ENCODE assay signal across 16 cellular contexts in the genomic region with DNA sequence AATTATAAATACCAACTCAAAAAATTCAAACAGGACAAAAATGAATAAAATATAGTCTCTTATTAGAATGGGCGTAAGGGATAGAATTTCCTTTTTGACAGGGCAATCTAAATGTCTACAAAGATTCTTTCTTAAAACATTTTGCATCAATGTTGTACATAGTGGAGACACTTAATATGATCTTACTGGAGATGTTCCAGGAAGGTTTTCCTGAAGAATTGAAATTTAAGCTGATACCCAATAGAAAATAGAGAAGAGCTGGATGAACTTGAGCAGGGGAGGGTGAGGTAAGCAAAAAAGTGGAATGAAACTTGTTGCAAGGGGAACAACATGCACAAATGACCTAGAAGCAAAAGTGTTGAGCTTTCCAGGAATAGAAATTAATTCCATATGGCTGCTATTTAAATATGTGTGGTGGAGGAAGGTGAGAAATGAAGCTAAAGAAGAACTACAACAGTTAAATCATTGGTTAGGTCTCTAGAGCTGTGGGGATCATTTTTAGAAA. TPM values are rescaled to one million over a fixed set of nuclear protein-coding genes. Genes with fewer than 3 reads are reported as not detected.
A peak's percentile ranks its signal among the peaks of the same experiment; 100 is the strongest.
DNase-seq lines count a peak whose midpoint lies in the region; ATAC-seq, FAIRE-seq and TF ChIP-seq lines count a peak whose summit lies in the region.
"Had no signal": no experiment of that assay in that cellular context is flagged by ENCODE, and none has a peak within 500 bp of the region (broad histone marks: within the 10 kb centered on the region; RNA-seq: fewer than 3 reads in every experiment).

No MANE protein-coding gene starts in this region.

- H3K36me3 ChIP-seq in astrocyte (ENCODE audit: insufficient read depth, low read length): no peaks in the 10 kb centered on the region
- H3K36me3 ChIP-seq in smooth muscle cell (ENCODE audit: low read depth): no peaks in the 10 kb centered on the region
- no peaks in the 10 kb centered on the region for H3K36me3 ChIP-seq in tibial nerve
- H3K36me3 ChIP-seq: upper lobe of right lung had no signal

- peaks cover 3% of the 10 kb centered on the region for H3F3A ChIP-seq in smooth muscle cell (ENCODE audit: low read depth)

- H3K27ac Mint-ChIP-seq in activated T-cell treated with anti-CD3 and anti-CD28 coated beads, Interleukin-2, amount 50 U/mL, for 24 hours: peak overlapping the region; percentile 2
- peak overlapping the region; percentile 97 for H3K27ac Mint-ChIP-seq in astrocyte (ENCODE audit: unreplicated experiment)
- H3K27ac Mint-ChIP-seq: activated naive CD4-positive, alpha-beta T cell treated with anti-CD3 and anti-CD28 coated beads, Interleukin-2, amount 50 U/mL, for 24 hours had no signal

- H3K79me2 ChIP-seq in astrocyte (ENCODE audit: insufficient read depth, low read length) (peaks cover 72% of the 10 kb centered on the region), smooth muscle cell (ENCODE audit: low read depth) (peaks cover 80% of the 10 kb centered on the region)

- H3K27me3 Mint-ChIP-seq in activated T-cell treated with anti-CD3 and anti-CD28 coated beads, Interleukin-2, amount 50 U/mL, for 24 hours: no peaks in the 10 kb centered on the region
- H3K27me3 Mint-ChIP-seq in astrocyte (ENCODE audit: low read depth, unreplicated experiment): no peaks in the 10 kb centered on the region
- H3K27me3 Mint-ChIP-seq: activated naive CD4-positive, alpha-beta T cell treated with anti-CD3 and anti-CD28 coated beads, Interleukin-2, amount 50 U/mL, for 24 hours had no signal

- H3K9ac ChIP-seq in astrocyte (ENCODE audit: low read length): peak overlapping the region; percentile 75
- H3K9ac ChIP-seq in smooth muscle cell (ENCODE audit: low read depth): peak overlapping the region; percentile 80
- H3K9ac ChIP-seq: parathyroid adenoma had no signal

- TF ChIP-seq EP300 in tibial nerve (IDR thresholded peaks at IDR 0.05): no peak

- DNase-seq in activated T-cell treated with anti-CD3 and anti-CD28 coated beads, Interleukin-2, amount 50 U/mL, for 24 hours: no peak
- no peak for DNase-seq in activated T-cell treated with anti-CD3 and anti-CD28 coated beads, Interleukin-2, amount 50 U/mL, for 48 hours
- DNase-seq in astrocyte (ENCODE audit: low read depth) (peak; percentile 56), fibroblast of the aortic adventitia (ENCODE audit: low read depth) (peak; percentile 33), smooth muscle cell (lab: John Stamatoyannopoulos, UW; ENCODE audit: unreplicated experiment) (no peak), GM19240 (ENCODE audit: insufficient read length, low spot score) (no peak), tibial nerve (ENCODE audit: low spot score in 2 of 2) (no peak)
- DNase-seq: activated CD4-positive, alpha-beta T cell treated with anti-CD3 and anti-CD28 coated beads for 48 hours; GDM1; NCI-H1105 treated with DMSO at 0.1 percent for 48 hours; SHP77; upper lobe of right lung had no signal

- FAIRE-seq in astrocyte (lab: Jason Lieb, UNC): no peak

- no peak for TF ChIP-seq POLR2A in tibial nerve (IDR thresholded peaks at IDR 0.05)

- no peak for ATAC-seq in GM21528 (IDR thresholded peaks at IDR 0.05; ENCODE audit: low FRiP score, unreplicated experiment)
- ATAC-seq: upper lobe of right lung had no signal

- H3K4me3 Mint-ChIP-seq in activated T-cell treated with anti-CD3 and anti-CD28 coated beads, Interleukin-2, amount 50 U/mL, for 24 hours: no peak overlapping the region
- H3K4me3 Mint-ChIP-seq in astrocyte (ENCODE audit: unreplicated experiment): peak overlapping the region; percentile 64
- H3K4me3 Mint-ChIP-seq: activated naive CD4-positive, alpha-beta T cell treated with anti-CD3 and anti-CD28 coated beads, Interleukin-2, amount 50 U/mL, for 24 hours had no signal

- TF ChIP-seq CTCF in astrocyte (IDR thresholded peaks at IDR 0.05; ENCODE audit: insufficient read depth, low read depth, low read length) (no peak), fibroblast of the aortic adventitia (IDR thresholded peaks at IDR 0.05; ENCODE audit: insufficient read depth, low read length) (no peak), smooth muscle cell (IDR thresholded peaks at IDR 0.05; ENCODE audit: borderline replicate concordance, insufficient read depth, poor library complexity, severe bottlenecking) (no peak), tibial nerve (IDR thresholded peaks at IDR 0.05) (no peak)

- H3K4me2 ChIP-seq in astrocyte (ENCODE audit: low read length) (peak overlapping the region; percentile 72), smooth muscle cell (peak overlapping the region; percentile 69)

- peaks cover 24% of the 10 kb centered on the region for H3K4me1 Mint-ChIP-seq in activated T-cell treated with anti-CD3 and anti-CD28 coated beads, Interleukin-2, amount 50 U/mL, for 24 hours (ENCODE audit: low read depth)
- peaks cover 23% of the 10 kb centered on the region for H3K4me1 Mint-ChIP-seq in astrocyte (ENCODE audit: low read depth, unreplicated experiment)

- H3K27ac ChIP-seq in astrocyte (ENCODE audit: low read depth, low read length) (peak overlapping the region; percentile 90), smooth muscle cell (ENCODE audit: low read depth) (peak overlapping the region; percentile 95), tibial nerve (peak overlapping the region in 1 of 4 donors; percentile 67)
- H3K27ac ChIP-seq: parathyroid adenoma, upper lobe of right lung had no signal

- H3K4me1 ChIP-seq in astrocyte (ENCODE audit: insufficient read depth, low read length): peaks cover 15% of the 10 kb centered on the region
- H3K4me1 ChIP-seq in smooth muscle cell (ENCODE audit: low read depth): peaks cover 8% of the 10 kb centered on the region
- peaks cover 0 to 45% (median 14%) of the 10 kb centered on the region in 4 donors for H3K4me1 ChIP-seq in tibial nerve
- H3K4me1 ChIP-seq: parathyroid adenoma had no signal

- 100% methylated on average over 1 of the region's 1 CpG for WGBS in smooth muscle cell (ENCODE audit: low lambda C conversion rate)
- 39 to 65% methylated on average over 1 of the region's 1 CpG for WGBS in tibial nerve, 2 donors

- H3K36me3 Mint-ChIP-seq in activated T-cell treated with anti-CD3 and anti-CD28 coated beads, Interleukin-2, amount 50 U/mL, for 24 hours (ENCODE audit: low read depth): peaks cover 9% of the 10 kb centered on the region
- H3K36me3 Mint-ChIP-seq in astrocyte (ENCODE audit: low read depth, unreplicated experiment): peaks cover 3% of the 10 kb centered on the region

- no peak overlapping the region for H2AFZ ChIP-seq in astrocyte (ENCODE audit: low read depth, low read length)
- no peak overlapping the region for H2AFZ ChIP-seq in smooth muscle cell (ENCODE audit: low read depth)
- H2AFZ ChIP-seq: parathyroid adenoma had no signal

- H3K9me3 ChIP-seq in astrocyte (ENCODE audit: insufficient read depth, low read depth, low read length): no peaks in the 10 kb centered on the region
- H3K9me3 ChIP-seq in smooth muscle cell (replicated peaks; ENCODE audit: low read depth): no peaks in the 10 kb centered on the region
- no peaks in the 10 kb centered on the region for H3K9me3 ChIP-seq in tibial nerve
- H3K9me3 ChIP-seq: upper lobe of right lung had no signal

- H3K4me3 ChIP-seq in astrocyte (ENCODE audit: insufficient read depth, low read depth, low read length): no peak overlapping the region
- no peak overlapping the region for H3K4me3 ChIP-seq in fibroblast of the aortic adventitia (ENCODE audit: low read depth, low read length)
- H3K4me3 ChIP-seq in smooth muscle cell: no peak overlapping the region
- no peak overlapping the region for H3K4me3 ChIP-seq in tibial nerve
- H3K4me3 ChIP-seq: skin epidermis, upper lobe of right lung had no signal

- H3K27me3 ChIP-seq in astrocyte (ENCODE audit: insufficient read depth, low read length) (no peaks in the 10 kb centered on the region), smooth muscle cell (ENCODE audit: low read depth) (no peaks in the 10 kb centered on the region), tibial nerve (no peaks in the 10 kb centered on the region)
- H3K27me3 ChIP-seq: upper lobe of right lung had no signal

- H4K20me1 ChIP-seq in astrocyte (ENCODE audit: insufficient read depth, low read length) (peaks cover 11% of the 10 kb centered on the region), smooth muscle cell (ENCODE audit: low read depth) (peaks cover 76% of the 10 kb centered on the region)

- H3K9me3 Mint-ChIP-seq in activated T-cell treated with anti-CD3 and anti-CD28 coated beads, Interleukin-2, amount 50 U/mL, for 24 hours: no peaks in the 10 kb centered on the region
- no peaks in the 10 kb centered on the region for H3K9me3 Mint-ChIP-seq in astrocyte (ENCODE audit: unreplicated experiment)
- H3K9me3 Mint-ChIP-seq: activated naive CD4-positive, alpha-beta T cell treated with anti-CD3 and anti-CD28 coated beads, Interleukin-2, amount 50 U/mL, for 24 hours had no signal

RNA-seq across cellular contexts. Expression of gene SLAIN2, which starts 19.7 kb away (rescaled TPM):
- 85.3 and 90.5 TPM in 2 replicates for total RNA-seq in astrocyte
- total RNA-seq in fibroblast of the aortic adventitia (ENCODE audit: low replicate concordance): 9.6 and 93.5 TPM in 2 replicates
- 113 and 143 TPM in 2 replicates for total RNA-seq in smooth muscle cell
- 43.7 and 46.4 TPM in 2 replicates for polyA plus RNA-seq in smooth muscle cell
- total RNA-seq in tibial nerve: 10 to 100 TPM; 23.4 to 53.8 (median 33.8) TPM

Comparison
In these comparisons a context has a peak if more than half of its experiments do, and no peak if none do; other contexts are left out.
1. DNase-seq: peak in astrocyte (single experiment) and fibroblast of the aortic adventitia (single experiment); none in activated T-cell treated with anti-CD3 and anti-CD28 coated beads, Interleukin-2, amount 50 U/mL, for 24 hours (single experiment), activated T-cell treated with anti-CD3 and anti-CD28 coated beads, Interleukin-2, amount 50 U/mL, for 48 hours (0 of 2), smooth muscle cell (single experiment), GM19240 (single experiment) and tibial nerve (0 of 2).